ENCODE assay signal across 20 cellular contexts in the genomic region with DNA sequence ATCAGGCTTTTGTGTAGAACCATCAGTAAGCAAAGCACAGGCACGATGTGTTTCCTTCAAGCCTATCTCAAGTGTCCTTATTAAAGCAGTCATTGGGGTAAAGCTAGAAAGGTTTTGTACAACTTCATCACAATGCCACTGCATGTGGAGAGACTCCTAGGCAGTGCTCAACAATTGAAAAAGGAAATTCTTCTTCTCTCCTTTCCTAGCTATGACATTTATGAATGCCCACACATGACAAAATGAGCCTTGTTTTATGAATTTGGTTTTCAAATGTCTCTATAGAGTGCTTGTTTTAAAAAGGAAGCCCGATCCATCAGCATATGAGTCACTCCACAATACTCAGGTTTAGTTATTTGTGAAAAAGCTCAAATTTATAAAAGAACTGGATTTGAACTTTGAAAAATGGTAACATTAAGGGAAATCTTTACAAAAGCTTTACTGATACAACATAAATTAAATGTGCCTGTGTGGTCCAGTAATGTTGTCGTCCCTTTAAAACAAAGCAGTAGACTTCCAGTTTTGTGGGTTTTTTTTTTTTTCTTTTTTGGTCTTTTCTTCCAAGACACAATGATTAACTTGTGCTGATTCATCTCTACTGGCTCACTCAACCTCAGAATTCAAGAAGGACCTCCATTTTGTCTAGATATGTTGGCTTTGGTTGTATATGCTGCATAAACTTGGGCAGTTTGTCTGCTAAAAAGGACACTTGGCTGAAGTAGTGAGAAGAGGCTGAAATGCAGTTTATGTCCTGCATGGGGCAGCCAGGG.
A peak's percentile ranks its signal among the peaks of the same experiment; 100 is the strongest.
DNase-seq lines count a peak whose midpoint lies in the region; ATAC-seq and TF ChIP-seq lines count a peak whose summit lies in the region.
"Had no signal": no experiment of that assay in that cellular context is flagged by ENCODE, and none has a peak within 500 bp of the region (broad histone marks: within the 10 kb centered on the region; RNA-seq: fewer than 3 reads in every experiment).

No MANE protein-coding gene starts in this region.

- H3K27me3 ChIP-seq in neuronal stem cell (ENCODE audit: control insufficient read depth in 3 of 3, insufficient read depth in 3 of 3, low read depth in 1 of 3, low read length in 3 of 3) = no peaks in the 10 kb centered on the region
- H3K27me3 ChIP-seq in effector memory CD4-positive, alpha-beta T cell (replicated peaks; ENCODE audit: control insufficient read depth, insufficient read depth, low read length, poor library complexity, severe bottlenecking) = no peaks in the 10 kb centered on the region
- H3K27me3 ChIP-seq: colonic mucosa, esophagus muscularis mucosa, upper lobe of right lung had no signal

- H3K14ac ChIP-seq in neuronal stem cell (ENCODE audit: low read length) = no peak overlapping the region

- H2BK15ac ChIP-seq in neuronal stem cell (ENCODE audit: low read length) = no peak overlapping the region

- H2BK120ac ChIP-seq in neuronal stem cell (ENCODE audit: low read depth, low read length) = no peak overlapping the region

- H3K4me2 ChIP-seq in neuronal stem cell (ENCODE audit: insufficient read depth, low read length, poor library complexity, severe bottlenecking) = no peak overlapping the region
- H3K4me2 ChIP-seq: SK-N-SH had no signal

- no peak overlapping the region for H2AK5ac ChIP-seq in neuronal stem cell (ENCODE audit: low read depth, low read length)

- in situ Hi-C loops in Caki2 (cut with HindIII; ENCODE audit: low pct_unique_long_range_greater_than_20kb, low sequenced_read_pairs) = no loop called here

- WGBS in neuronal stem cell (ENCODE audit: extremely low coverage in 2 of 2, insufficient read length in 2 of 2, insufficient replicate concordance in 1 of 2), 2 donors = no CpG with 5 or more reads among the region's 3 CpGs

- no peak overlapping the region for H3K23ac ChIP-seq in neuronal stem cell (ENCODE audit: low read depth, low read length, poor library complexity)

- ATAC-seq in GM19328 (IDR thresholded peaks at IDR 0.05; ENCODE audit: unreplicated experiment) (no peak), GM18907 (IDR thresholded peaks at IDR 0.05; ENCODE audit: unreplicated experiment) (no peak)
- ATAC-seq: psoas muscle, upper lobe of right lung had no signal

- H3K27ac ChIP-seq in neuronal stem cell (replicated peaks; ENCODE audit: low read length) = no peak overlapping the region
- no peak overlapping the region for H3K27ac ChIP-seq in effector memory CD4-positive, alpha-beta T cell (ENCODE audit: insufficient read depth, low read length, poor library complexity, severe bottlenecking)
- H3K27ac ChIP-seq: colonic mucosa, esophagus muscularis mucosa, psoas muscle, upper lobe of right lung had no signal

- H4K8ac ChIP-seq in neuronal stem cell (ENCODE audit: low read depth, low read length) = no peak overlapping the region

- peak overlapping the region; percentile 62 for H2AFZ ChIP-seq in neuronal stem cell (ENCODE audit: low read length)

- DNase-seq in Caki2 (ENCODE audit: low read depth) (peak; percentile 11), RPMI7951 (ENCODE audit: low read depth) (peak; percentile 10), fibroblast of mammary gland (ENCODE audit: low read depth) (peak; percentile 18), neuronal stem cell (ENCODE audit: low spot score) (no peak), NCI-H82 treated with DMSO at 0.1 percent for 48 hours (lab: John Stamatoyannopoulos, UW; ENCODE audit: unreplicated experiment) (no peak)
- DNase-seq in effector memory CD4-positive, alpha-beta T cell = no peak
- DNase-seq: activated CD4-positive, alpha-beta T cell treated with anti-CD3 and anti-CD28 coated beads, Interleukin-2, amount 50 U/mL, for 48 hours; colonic mucosa; GOT3; Kasumi-1; NCI-H1048; NCI-H187 treated with DMSO at 0.1 percent for 48 hours; NCI-H2227 treated with DMSO at 0.1 percent for 48 hours; psoas muscle; SK-N-SH; upper lobe of right lung had no signal

- H3K4ac ChIP-seq in neuronal stem cell (ENCODE audit: low read length) = no peak overlapping the region

- no peak for TF ChIP-seq CTCF in fibroblast of mammary gland (conservative IDR thresholded peaks at IDR 0.05; ENCODE audit: control insufficient read depth, insufficient read depth, low read depth, low read length)

- H3K18ac ChIP-seq in neuronal stem cell (ENCODE audit: low read length) = no peak overlapping the region

- no peak overlapping the region for H3K4me3 ChIP-seq in fibroblast of mammary gland (ENCODE audit: control insufficient read depth, low read depth, low read length)
- H3K4me3 ChIP-seq in neuronal stem cell (ENCODE audit: low read length in 2 of 2) = no peak overlapping the region
- H3K4me3 ChIP-seq in effector memory CD4-positive, alpha-beta T cell (ENCODE audit: insufficient read depth, low read depth, low read length, poor library complexity, severe bottlenecking) = no peak overlapping the region
- H3K4me3 ChIP-seq: colonic mucosa, esophagus muscularis mucosa, lung, psoas muscle, upper lobe of right lung had no signal

- peaks cover 0 to 10% of the 10 kb centered on the region in 2 donors for H3K4me1 ChIP-seq in neuronal stem cell (ENCODE audit: control insufficient read depth in 2 of 2, insufficient read depth in 1 of 2, low read depth in 1 of 2, low read length in 2 of 2)
- no peaks in the 10 kb centered on the region for H3K4me1 ChIP-seq in effector memory CD4-positive, alpha-beta T cell (ENCODE audit: control insufficient read depth, insufficient read depth, low read length, poor library complexity, severe bottlenecking)
- H3K4me1 ChIP-seq: colonic mucosa, esophagus muscularis mucosa, psoas muscle, upper lobe of right lung had no signal

- H3K79me1 ChIP-seq in neuronal stem cell (ENCODE audit: low read depth, low read length) = no peaks in the 10 kb centered on the region

- H3K9ac ChIP-seq in neuronal stem cell (ENCODE audit: low read depth, low read length, poor library complexity) = no peak overlapping the region
- H3K9ac ChIP-seq: SK-N-SH had no signal

- no peak overlapping the region for H2BK12ac ChIP-seq in neuronal stem cell (ENCODE audit: low read length)

- no peaks in the 10 kb centered on the region for H3K36me3 ChIP-seq in neuronal stem cell (replicated peaks in 1 of 2; ENCODE audit: control insufficient read depth in 2 of 2, insufficient read depth in 2 of 2, low read length in 2 of 2)
- H3K36me3 ChIP-seq in effector memory CD4-positive, alpha-beta T cell (ENCODE audit: control insufficient read depth, insufficient read depth, low read length) = no peaks in the 10 kb centered on the region
- H3K36me3 ChIP-seq: colonic mucosa, esophagus muscularis mucosa, upper lobe of right lung had no signal

- H3K9me3 ChIP-seq in neuronal stem cell (replicated peaks in 1 of 2; ENCODE audit: control insufficient read depth in 2 of 2, insufficient read depth in 1 of 2, low read depth in 1 of 2, low read length in 2 of 2) = peaks cover 0 to 3% of the 10 kb centered on the region in 2 donors
- no peaks in the 10 kb centered on the region for H3K9me3 ChIP-seq in effector memory CD4-positive, alpha-beta T cell (ENCODE audit: control insufficient read depth, low read length)
- H3K9me3 ChIP-seq: colonic mucosa, psoas muscle, SK-N-SH, upper lobe of right lung had no signal

- no peak overlapping the region for H4K91ac ChIP-seq in neuronal stem cell (ENCODE audit: low read depth, low read length, poor library complexity)

- no peak overlapping the region for H2BK5ac ChIP-seq in neuronal stem cell (ENCODE audit: low read length)

Comparison
In these comparisons a context has a peak if more than half of its experiments do, and no peak if none do; other contexts are left out.
1. DNase-seq: peak in Caki2 (single experiment), RPMI7951 (single experiment) and fibroblast of mammary gland (single experiment); none in neuronal stem cell (single experiment), effector memory CD4-positive, alpha-beta T cell (0 of 3) and NCI-H82 treated with DMSO at 0.1 percent for 48 hours (single experiment).